Comparison of ENCODE assay signal across 21 cellular contexts in the genomic region with DNA sequence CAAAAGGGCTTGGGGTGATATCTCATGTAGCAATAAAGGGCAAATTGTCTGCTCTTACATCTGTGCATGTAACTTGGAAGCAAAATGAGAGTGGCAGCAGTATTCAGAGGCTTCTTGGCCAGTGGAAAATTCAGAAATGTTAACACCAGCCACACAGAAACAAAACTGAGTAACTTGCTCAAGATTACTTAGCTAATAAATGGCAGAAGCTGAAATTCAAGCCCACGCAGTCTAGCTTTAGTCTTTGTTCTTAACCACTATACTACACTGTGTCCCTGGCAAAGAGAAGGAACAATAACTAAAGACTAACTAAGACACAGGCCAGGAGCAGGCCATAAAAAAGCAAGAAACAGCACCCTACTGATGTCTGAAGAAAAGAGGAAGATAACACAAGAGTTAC.
DNase-seq lines count a peak whose midpoint lies in the region; ATAC-seq, FAIRE-seq and TF ChIP-seq lines count a peak whose summit lies in the region.
"Had no signal": no experiment of that assay in that cellular context is flagged by ENCODE, and none has a peak within 500 bp of the region (broad histone marks: within the 10 kb centered on the region; RNA-seq: fewer than 3 reads in every experiment).

No MANE protein-coding gene starts in this region.

- CTCF ChIA-PET in activated CD4-positive, alpha-beta T cell treated with anti-CD3 and anti-CD28 coated beads for 36 hours (lab: Charles Lee), result no interaction called here
- CTCF ChIA-PET in GM12878 (lab: Yijun Ruan, JAX), result interaction anchor here (1.8 kb wide), 1 partner anchor 183 kb away, joined by 6 read pairs; no protein-coding TSS in a partner anchor

- H3K27ac ChIP-seq in GM12878 (ENCODE audit: control insufficient read depth, insufficient read depth) (no peak overlapping the region), substantia nigra (ENCODE audit: low read depth, low read length, poor library complexity, severe bottlenecking) (peak overlapping the region; percentile 63), hepatocyte (no peak overlapping the region)
- H3K27ac ChIP-seq: C4-2B, esophagus muscularis mucosa, SJCRH30, tibial nerve had no signal

- POLR2A ChIA-PET in activated CD4-positive, alpha-beta T cell treated with anti-CD3 and anti-CD28 coated beads for 36 hours (lab: Charles Lee), result no interaction called here
- POLR2A ChIA-PET in GM12878 (lab: Charles Lee), result interaction anchor here (0.5 kb wide), 1 partner anchor 57 kb away, joined by 4 read pairs; no protein-coding TSS in a partner anchor

- H3K4me3 ChIP-seq in GM12878 (no peak overlapping the region), hepatocyte (no peak overlapping the region)
- H3K4me3 ChIP-seq: esophagus muscularis mucosa, SJCRH30, tibial nerve had no signal

- no TSS peak for BruUV-seq in GM12878 (replicated peaks; lab: Mats Ljungman, UMichigan)

- DNase-seq in activated CD4-positive, alpha-beta T cell treated with anti-CD3 and anti-CD28 coated beads for 36 hours, result no peak
- no peak for DNase-seq in activated CD4-positive, alpha-beta T cell treated with anti-CD3 and anti-CD28 coated beads, Interleukin-2, amount 50 U/mL, for 4 hours
- no peak for DNase-seq in GM12878 (ENCODE audit: low read depth, low spot score)
- no peak for DNase-seq in substantia nigra (lab: John Stamatoyannopoulos, UW)
- DNase-seq in hepatocyte (ENCODE audit: low spot score), result no peak
- DNase-seq in cerebellum (ENCODE audit: low spot score), result no peak
- DNase-seq: activated CD4-positive, alpha-beta T cell treated with anti-CD3 and anti-CD28 coated beads for 4 hours; activated T-cell treated with anti-CD3 and anti-CD28 coated beads, Interleukin-2, amount 50 U/mL, for 72 hours; H9; Karpas-422; mesendoderm; NCI-H1436 treated with DMSO at 0.1 percent for 48 hours; right cardiac atrium; SJCRH30; stimulated activated CD4-positive, alpha-beta T cell treated with anti-CD3 and anti-CD28 coated beads, Interleukin-1b, Interleukin-23, amount 100 ng/mL, for 48 hours had no signal

- SMC1A ChIA-PET in GM12878 (lab: Charles Lee; ENCODE audit: uncharacterized antibody, unreplicated experiment), result interaction anchor here (0.9 to 3.9 kb wide), 8 partner anchors 10 to 140 kb away, joined by 3 to 18 read pairs (median 3); no protein-coding TSS in a partner anchor

- intact Hi-C loops in activated CD4-positive, alpha-beta T cell treated with anti-CD3 and anti-CD28 coated beads for 36 hours (cut with DNase I, micrococcal nuclease), result no loop called here
- intact Hi-C loops in GM12878 (cut with micrococcal nuclease; ENCODE audit: unreplicated experiment), result no loop called here

- in situ Hi-C loops in GM12878 (cut with MboI), result no loop called here

- TF ChIP-seq CTCF in GM12878 (IDR thresholded peaks at IDR 0.05 in 2 of 3, conservative IDR thresholded peaks at IDR 0.05 in 1 of 3; ENCODE audit: control insufficient read depth in 2 of 3, extremely low read depth in 1 of 3, insufficient read depth in 1 of 3, low read depth in 3 of 3, low read length in 3 of 3), result no peak
- no peak for TF ChIP-seq CTCF in hepatocyte (IDR thresholded peaks at IDR 0.05; ENCODE audit: poor library complexity)

- peaks cover 37% of the 10 kb centered on the region for H3K4me1 Mint-ChIP-seq in activated CD4-positive, alpha-beta T cell treated with anti-CD3 and anti-CD28 coated beads for 36 hours

- H3K36me3 ChIP-seq in GM12878 (ENCODE audit: control insufficient read depth in 2 of 2, insufficient read depth in 2 of 2, low read length in 1 of 2) (no peaks in the 10 kb centered on the region), hepatocyte (replicated peaks; ENCODE audit: insufficient read depth, low read depth) (no peaks in the 10 kb centered on the region)
- H3K36me3 ChIP-seq: esophagus muscularis mucosa, SJCRH30, tibial nerve had no signal

- TF ChIP-seq EP300 in GM12878 (IDR thresholded peaks at IDR 0.05; ENCODE audit: borderline replicate concordance in 1 of 2, control insufficient read depth in 1 of 2, low read depth in 2 of 2, low read length in 2 of 2), result no peak

- no peaks in the 10 kb centered on the region for H3K79me2 ChIP-seq in GM12878 (ENCODE audit: control insufficient read depth, insufficient read depth, low read length)
- H3K79me2 ChIP-seq in hepatocyte, result no peaks in the 10 kb centered on the region

- no peaks in the 10 kb centered on the region for H3K27me3 ChIP-seq in GM12878 (replicated peaks in 1 of 2; ENCODE audit: control insufficient read depth in 2 of 2, insufficient read depth in 2 of 2, low read length in 1 of 2)
- no peaks in the 10 kb centered on the region for H3K27me3 ChIP-seq in hepatocyte
- H3K27me3 ChIP-seq: esophagus muscularis mucosa, SJCRH30, tibial nerve had no signal

- H3K4me2 ChIP-seq in GM12878 (ENCODE audit: control insufficient read depth, insufficient read depth), result no peak overlapping the region
- H3K4me2 ChIP-seq in hepatocyte, result no peak overlapping the region

- H2AFZ ChIP-seq in GM12878 (ENCODE audit: control insufficient read depth, low read depth, low read length), result no peak overlapping the region
- no peak overlapping the region for H2AFZ ChIP-seq in hepatocyte

- H3K9me3 ChIP-seq in GM12878 (replicated peaks; ENCODE audit: control insufficient read depth, insufficient read depth, low read length) (no peaks in the 10 kb centered on the region), hepatocyte (ENCODE audit: low read depth) (no peaks in the 10 kb centered on the region)
- H3K9me3 ChIP-seq: esophagus muscularis mucosa, SJCRH30, tibial nerve had no signal

- peaks cover 18% of the 10 kb centered on the region for H3K4me1 ChIP-seq in GM12878 (ENCODE audit: control insufficient read depth, insufficient read depth, low read length)
- H3K4me1 ChIP-seq in hepatocyte (ENCODE audit: insufficient read depth), result no peaks in the 10 kb centered on the region
- H3K4me1 ChIP-seq: SJCRH30 had no signal

- no peak for TF ChIP-seq RAD21 in GM12878 (IDR thresholded peaks at IDR 0.05; ENCODE audit: insufficient read depth, low read depth, low read length)

- H3K9ac ChIP-seq in GM12878 (ENCODE audit: control insufficient read depth, insufficient read depth, low read length), result no peak overlapping the region

- H3K9me2 ChIP-seq in hepatocyte (replicated peaks; ENCODE audit: insufficient read depth), result no peaks in the 10 kb centered on the region

- no peaks in the 10 kb centered on the region for H3K9me3 Mint-ChIP-seq in activated CD4-positive, alpha-beta T cell treated with anti-CD3 and anti-CD28 coated beads for 36 hours (ENCODE audit: low read depth)
- H3K9me3 Mint-ChIP-seq: activated T-cell treated with anti-CD3 and anti-CD28 coated beads, Interleukin-2, amount 50 U/mL, for 72 hours; H9 had no signal

- peaks cover 21% of the 10 kb centered on the region for H3K36me3 Mint-ChIP-seq in activated CD4-positive, alpha-beta T cell treated with anti-CD3 and anti-CD28 coated beads for 36 hours (ENCODE audit: low read depth)

- RAD21 ChIA-PET in GM12878 (lab: Charles Lee; ENCODE audit: unreplicated experiment), result interaction anchor here (1.0 kb wide), 1 partner anchor 26 kb away, joined by 3 read pairs; no protein-coding TSS in a partner anchor

- H3K27me3 Mint-ChIP-seq in activated CD4-positive, alpha-beta T cell treated with anti-CD3 and anti-CD28 coated beads for 36 hours, result no peaks in the 10 kb centered on the region

- no peak for FAIRE-seq in GM12878 (lab: Jason Lieb, UNC)
- FAIRE-seq: A204.1 had no signal

- TF ChIP-seq POLR2A in GM12878 (IDR thresholded peaks at IDR 0.05; ENCODE audit: low read depth, low read length), result no peak

- WGBS in GM12878 (ENCODE audit: insufficient coverage, insufficient replicate concordance, low lambda C conversion rate, missing lambda C conversion rate), result 95% methylated on average over 1 of the region's 1 CpG
- 83% methylated on average over 1 of the region's 1 CpG for WGBS in hepatocyte (ENCODE audit: low lambda C conversion rate, missing lambda C conversion rate)

- H4K20me1 ChIP-seq in GM12878 (ENCODE audit: control insufficient read depth, insufficient read depth) (no peaks in the 10 kb centered on the region), hepatocyte (ENCODE audit: insufficient read depth, poor library complexity, severe bottlenecking) (no peaks in the 10 kb centered on the region)

- H3K4me3 Mint-ChIP-seq in activated CD4-positive, alpha-beta T cell treated with anti-CD3 and anti-CD28 coated beads for 36 hours, result no peak overlapping the region
- H3K4me3 Mint-ChIP-seq: activated T-cell treated with anti-CD3 and anti-CD28 coated beads, Interleukin-2, amount 50 U/mL, for 72 hours; H9 had no signal

- no peak for ATAC-seq in activated CD4-positive, alpha-beta T cell treated with anti-CD3 and anti-CD28 coated beads for 36 hours
- ATAC-seq in HG03139 (IDR thresholded peaks at IDR 0.05; ENCODE audit: unreplicated experiment) (peak; percentile 44), GM12878 (peak; percentile 32), GM18519 (IDR thresholded peaks at IDR 0.05; ENCODE audit: low FRiP score, unreplicated experiment) (no peak)
- ATAC-seq: right cardiac atrium had no signal

- H3K27ac Mint-ChIP-seq in activated CD4-positive, alpha-beta T cell treated with anti-CD3 and anti-CD28 coated beads for 36 hours, result peak overlapping the region; percentile 27
- H3K27ac Mint-ChIP-seq: activated T-cell treated with anti-CD3 and anti-CD28 coated beads, Interleukin-2, amount 50 U/mL, for 72 hours had no signal

TF ChIP-seq in GM12878, 131 proteins besides CTCF, POLR2A, EP300 and RAD21 (continues in another document):
- no peak for TF ChIP-seq GABPA (IDR thresholded peaks at IDR 0.05; ENCODE audit: low read depth)
- TF ChIP-seq BCL11A (IDR thresholded peaks at IDR 0.05; ENCODE audit: low read depth, low read length), result no peak
- no peak for TF ChIP-seq NR2C2 (IDR thresholded peaks at IDR 0.05; ENCODE audit: borderline replicate concordance, control insufficient read depth, insufficient read length, low read depth)
- TF ChIP-seq BMI1 (IDR thresholded peaks at IDR 0.05; ENCODE audit: borderline replicate concordance), result no peak
- no peak for TF ChIP-seq TCF3 (IDR thresholded peaks at IDR 0.05; ENCODE audit: borderline replicate concordance, insufficient read depth, low read depth, low read length)
- TF ChIP-seq SMC3 (IDR thresholded peaks at IDR 0.05; ENCODE audit: borderline replicate concordance, low read length), result no peak
- no peak for TF ChIP-seq NFYA (IDR thresholded peaks at IDR 0.05; ENCODE audit: borderline replicate concordance, low read depth, low read length)
- TF ChIP-seq SREBF1 (IDR thresholded peaks at IDR 0.05; ENCODE audit: low read length), result no peak
- TF ChIP-seq FOXK2 (IDR thresholded peaks at IDR 0.05), result no peak
- no peak for TF ChIP-seq NR2C1 (IDR thresholded peaks at IDR 0.05)
- TF ChIP-seq SUZ12 (IDR thresholded peaks at IDR 0.05; ENCODE audit: unreplicated experiment), result no peak
- no peak for TF ChIP-seq EED (IDR thresholded peaks at IDR 0.05; ENCODE audit: low read depth)
- TF ChIP-seq KDM1A (IDR thresholded peaks at IDR 0.05; ENCODE audit: borderline replicate concordance), result no peak
- TF ChIP-seq SRF (IDR thresholded peaks at IDR 0.05; ENCODE audit: low read depth in 2 of 2, low read length in 2 of 2), result no peak
- TF ChIP-seq RUNX3 (IDR thresholded peaks at IDR 0.05; ENCODE audit: low read length), result no peak
- no peak for TF ChIP-seq NR2F1 (conservative IDR thresholded peaks at IDR 0.05)

Comparison
In these comparisons a context has a peak if more than half of its experiments do, and no peak if none do; other contexts are left out.
1. ATAC-seq: peak in HG03139 (single experiment) and GM12878 (single experiment); none in activated CD4-positive, alpha-beta T cell treated with anti-CD3 and anti-CD28 coated beads for 36 hours (single experiment) and GM18519 (single experiment).